Comparison of ENCODE assay signal across 8 cellular contexts in the genomic region with DNA sequence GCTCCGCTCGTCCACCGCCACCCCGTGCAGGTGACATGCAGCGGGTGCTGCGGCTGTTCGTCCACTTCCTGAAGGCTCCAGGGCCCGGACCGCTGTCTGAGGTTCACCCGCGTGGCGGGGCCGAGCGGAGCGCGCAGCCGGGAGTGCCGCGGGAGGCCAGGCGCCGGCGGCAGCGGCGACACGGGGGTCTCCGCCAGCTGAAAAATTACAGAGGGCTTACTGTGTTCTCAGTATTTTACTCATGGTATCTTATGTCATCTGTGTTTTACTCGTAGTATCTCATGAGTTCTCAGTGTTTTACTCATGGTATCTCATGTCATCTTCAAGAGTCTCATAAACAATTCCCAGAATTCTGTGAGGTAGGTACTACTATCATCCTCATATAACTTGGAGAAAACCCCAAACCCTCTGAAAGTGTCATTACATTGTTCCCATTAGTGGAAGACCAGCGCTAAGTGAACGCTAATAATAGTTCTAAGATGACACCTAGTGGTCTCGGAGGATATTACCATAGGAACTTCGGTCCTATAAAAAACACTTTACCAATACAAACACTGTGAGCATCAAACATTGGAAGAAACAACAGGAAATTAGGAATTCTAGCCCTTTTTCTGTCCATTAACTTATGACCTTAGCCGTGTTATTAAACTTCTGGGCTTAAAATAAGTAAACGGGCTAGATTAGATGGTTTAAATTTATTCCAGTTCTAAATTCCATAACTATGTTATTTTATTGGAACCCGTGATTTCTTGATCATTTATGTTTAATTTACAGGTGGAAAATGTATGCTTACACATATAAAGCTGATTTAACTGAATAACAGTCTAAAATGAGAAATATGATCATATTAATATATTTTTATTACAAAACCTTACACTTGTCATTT. TPM values are rescaled to one million over a fixed set of nuclear protein-coding genes. Genes with fewer than 3 reads are reported as not detected.
DNase-seq lines count a peak whose midpoint lies in the region; ATAC-seq and TF ChIP-seq lines count a peak whose summit lies in the region.

No MANE protein-coding gene starts in this region.

- CTCF ChIA-PET in CD8-positive, alpha-beta T cell (lab: Charles Lee) = interaction anchor here (0.7 to 5.2 kb wide), 7 partner anchors 43 to 324 kb away, joined by 3 to 62 read pairs (median 4); no protein-coding TSS in a partner anchor
- CTCF ChIA-PET in activated CD4-positive, alpha-beta memory T cell treated with anti-CD3 and anti-CD28 coated beads for 36 hours (lab: Charles Lee) = interaction anchor here (0.5 to 2.6 kb wide), 10 partner anchors 8 to 147 kb away, joined by 3 to 13 read pairs (median 3); no protein-coding TSS in a partner anchor

- peaks cover 2% of the 10 kb centered on the region for H3K27me3 Mint-ChIP-seq in CD8-positive, alpha-beta T cell (ENCODE audit: low read depth)
- peaks cover 3% of the 10 kb centered on the region for H3K27me3 Mint-ChIP-seq in activated CD4-positive, alpha-beta memory T cell treated with anti-CD3 and anti-CD28 coated beads for 36 hours

- peak in 4 of 7 experiments; percentile 13 to 53 (median 23) for DNase-seq in CD8-positive, alpha-beta T cell
- DNase-seq in NCI-H446 treated with DMSO at 0.1 percent for 48 hours (lab: John Stamatoyannopoulos, UW) (peak; percentile 49), erythroblast (lab: John Stamatoyannopoulos, UW) (peak; percentile 80 to 86), tibial nerve (ENCODE audit: low spot score in 2 of 2) (peak in 1 of 2 donors; percentile 78)
- peak; percentile 44 for DNase-seq in activated CD4-positive, alpha-beta memory T cell treated with anti-CD3 and anti-CD28 coated beads for 36 hours

- peak overlapping the region; percentile 84 for H3K4me3 Mint-ChIP-seq in CD8-positive, alpha-beta T cell
- peak overlapping the region; percentile 60 for H3K4me3 Mint-ChIP-seq in activated CD4-positive, alpha-beta memory T cell treated with anti-CD3 and anti-CD28 coated beads for 36 hours

- TF ChIP-seq CTCF in CD8-positive, alpha-beta T cell (IDR thresholded peaks at IDR 0.05) = peak; percentile 88
- TF ChIP-seq CTCF in tibial nerve (IDR thresholded peaks at IDR 0.05) = peak; percentile 53 to 82 (median 72)

- no peak for TF ChIP-seq EP300 in tibial nerve (IDR thresholded peaks at IDR 0.05)

- no peaks in the 10 kb centered on the region for H3K27me3 ChIP-seq in CD8-positive, alpha-beta T cell (ENCODE audit: insufficient read depth, low read length)
- no peaks in the 10 kb centered on the region for H3K27me3 ChIP-seq in muscle layer of duodenum (ENCODE audit: low read depth, low read length)
- no peaks in the 10 kb centered on the region for H3K27me3 ChIP-seq in tibial nerve

- peaks cover 3% of the 10 kb centered on the region for H3K4me1 Mint-ChIP-seq in CD8-positive, alpha-beta T cell (ENCODE audit: low read depth)
- no peaks in the 10 kb centered on the region for H3K4me1 Mint-ChIP-seq in activated CD4-positive, alpha-beta memory T cell treated with anti-CD3 and anti-CD28 coated beads for 36 hours (ENCODE audit: low read depth)

- intact Hi-C loops in CD8-positive, alpha-beta T cell (cut with DNase I, micrococcal nuclease) = loop anchor here (1.0 to 10.0 kb wide), 5 partner anchors 62 to 860 kb away; partner anchors contain the start of genes ATG2B (in 1 of the 2) and GSKIP (in 1 of the 2)
- intact Hi-C loops in activated CD4-positive, alpha-beta memory T cell treated with anti-CD3 and anti-CD28 coated beads for 36 hours (cut with micrococcal nuclease) = loop anchor here (1.0 kb wide), 4 partner anchors 62 to 863 kb away; no protein-coding TSS in a partner anchor

- no peaks in the 10 kb centered on the region for H3K36me3 ChIP-seq in CD8-positive, alpha-beta T cell (ENCODE audit: insufficient read depth, low read length)
- no peaks in the 10 kb centered on the region for H3K36me3 ChIP-seq in muscle layer of duodenum (ENCODE audit: control insufficient read depth in 1 of 2, insufficient read depth in 2 of 2, low read length in 2 of 2)
- H3K36me3 ChIP-seq in tibial nerve = no peaks in the 10 kb centered on the region

- H3K9me3 ChIP-seq in CD8-positive, alpha-beta T cell (ENCODE audit: low read length) = no peaks in the 10 kb centered on the region
- H3K9me3 ChIP-seq in muscle layer of duodenum (ENCODE audit: control insufficient read depth in 1 of 2, low read length in 2 of 2) (no peaks in the 10 kb centered on the region), tibial nerve (no peaks in the 10 kb centered on the region)

- WGBS in tibial nerve, 2 donors = 5 to 6% methylated on average over 19 to 30 of the region's 34 CpGs

- no peak for TF ChIP-seq POLR2A in erythroblast (IDR thresholded peaks at IDR 0.05; ENCODE audit: low read length)
- no peak for TF ChIP-seq POLR2A in tibial nerve (IDR thresholded peaks at IDR 0.05)

- H3K9me3 Mint-ChIP-seq in CD8-positive, alpha-beta T cell = no peaks in the 10 kb centered on the region
- H3K9me3 Mint-ChIP-seq in activated CD4-positive, alpha-beta memory T cell treated with anti-CD3 and anti-CD28 coated beads for 36 hours = no peaks in the 10 kb centered on the region

- POLR2A ChIA-PET in CD8-positive, alpha-beta T cell (lab: Charles Lee) = no interaction called here
- POLR2A ChIA-PET in activated CD4-positive, alpha-beta memory T cell treated with anti-CD3 and anti-CD28 coated beads for 36 hours (lab: Charles Lee) = no interaction called here

- H3K36me3 Mint-ChIP-seq in CD8-positive, alpha-beta T cell = no peaks in the 10 kb centered on the region
- no peaks in the 10 kb centered on the region for H3K36me3 Mint-ChIP-seq in activated CD4-positive, alpha-beta memory T cell treated with anti-CD3 and anti-CD28 coated beads for 36 hours

- peak overlapping the region; percentile 38 for H3K4me3 ChIP-seq in CD8-positive, alpha-beta T cell (ENCODE audit: low read depth, low read length)
- H3K4me3 ChIP-seq in muscle layer of duodenum (ENCODE audit: low read depth in 1 of 2, low read length in 2 of 2) (peak overlapping the region; percentile 53 to 63), tibial nerve (peak overlapping the region in 2 of 4 donors; percentile 42 to 51)

- no peak overlapping the region for H3K27ac ChIP-seq in CD8-positive, alpha-beta T cell (ENCODE audit: low read depth, low read length)
- no peak overlapping the region for H3K27ac ChIP-seq in muscle layer of duodenum (ENCODE audit: low read length)
- H3K27ac ChIP-seq in tibial nerve = peak overlapping the region in 1 of 4 donors; percentile 37

- no peaks in the 10 kb centered on the region for H3K4me1 ChIP-seq in CD8-positive, alpha-beta T cell (ENCODE audit: insufficient read depth, low read length)
- no peaks in the 10 kb centered on the region for H3K4me1 ChIP-seq in muscle layer of duodenum (ENCODE audit: control insufficient read depth in 1 of 2, insufficient read depth in 2 of 2, low read length in 2 of 2)
- peaks cover 0 to 8% (median 0%) of the 10 kb centered on the region in 4 donors for H3K4me1 ChIP-seq in tibial nerve

- H3K27ac Mint-ChIP-seq in CD8-positive, alpha-beta T cell = no peak overlapping the region
- H3K27ac Mint-ChIP-seq in activated CD4-positive, alpha-beta memory T cell treated with anti-CD3 and anti-CD28 coated beads for 36 hours = no peak overlapping the region

- ATAC-seq in CD8-positive, alpha-beta T cell = peak; percentile 84
- ATAC-seq in GM19035 (IDR thresholded peaks at IDR 0.05; ENCODE audit: unreplicated experiment) = peak; percentile 70
- peak; percentile 84 for ATAC-seq in HG03432 (IDR thresholded peaks at IDR 0.05; ENCODE audit: unreplicated experiment)

RNA-seq across cellular contexts. Expression of gene AK7, which starts 32.4 kb away (rescaled TPM):
- total RNA-seq in CD8-positive, alpha-beta T cell = not detected
- total RNA-seq in activated CD4-positive, alpha-beta memory T cell treated with anti-CD3 and anti-CD28 coated beads for 36 hours = 1 to 10 TPM; 2.1 TPM
- total RNA-seq in tibial nerve = 1 to 10 TPM in 3 of 4 donors, under 1 TPM in 1; 0.90 to 8.4 (median 4.4) TPM
